ENCODE assay signal across 12 cellular contexts in genomic region chr4:52822583-52823477, GRCh38. TPM values are rescaled to one million over a fixed set of nuclear protein-coding genes. Genes with fewer than 3 reads are reported as not detected.
DNase-seq lines count a peak whose midpoint lies in the region; ATAC-seq and TF ChIP-seq lines count a peak whose summit lies in the region.
"Had no signal": no experiment of that assay in that cellular context is flagged by ENCODE, and none has a peak within 500 bp of the region (broad histone marks: within the 10 kb centered on the region; RNA-seq: fewer than 3 reads in every experiment).

No MANE protein-coding gene starts in this region.

- peak overlapping the region; percentile 1 for H3K9ac ChIP-seq in mammary epithelial cell (ENCODE audit: insufficient read depth, low read length)

- peak overlapping the region in 2 of 3 experiments; percentile 22 to 57 for H3K27ac Mint-ChIP-seq in nephron
- H3K27ac Mint-ChIP-seq in Caco-2 (ENCODE audit: unreplicated experiment), result no peak overlapping the region

- POLR2A ChIA-PET in Caco-2 (lab: Charles Lee), result interaction anchor here (0.6 kb wide), 1 partner anchor 21 kb away, joined by 4 read pairs; no protein-coding TSS in a partner anchor

- H2AFZ ChIP-seq in mammary epithelial cell (ENCODE audit: low read depth, low read length), result peak overlapping the region; percentile 49

- TF ChIP-seq CTCF in mammary epithelial cell (conservative IDR thresholded peaks at IDR 0.05 in 1 of 2, IDR thresholded peaks at IDR 0.05 in 1 of 2; ENCODE audit: extremely low read depth in 1 of 2, insufficient read depth in 1 of 2, low read depth in 1 of 2, low read length in 2 of 2), result no peak
- no peak for TF ChIP-seq CTCF in nephron (IDR thresholded peaks at IDR 0.05; ENCODE audit: unreplicated experiment in 3 of 3)
- TF ChIP-seq CTCF in Caco-2 (IDR thresholded peaks at IDR 0.05; ENCODE audit: insufficient read depth in 1 of 2, low read depth in 1 of 2, low read length in 1 of 2, severe bottlenecking in 1 of 2, unreplicated experiment in 1 of 2), result no peak

- H4K20me1 ChIP-seq in mammary epithelial cell (ENCODE audit: insufficient read depth, low read length), result no peaks in the 10 kb centered on the region

- WGBS in mammary epithelial cell (ENCODE audit: low coverage, missing lambda C conversion rate), result 22% methylated on average over 6 of the region's 6 CpGs

- H3K9me3 ChIP-seq in MG63, result 0 out of 2 replicates have a peak, but pooled peaks cover 2% of the 10 kb centered on the region
- no peaks in the 10 kb centered on the region for H3K9me3 ChIP-seq in mammary epithelial cell (replicated peaks; ENCODE audit: insufficient read depth, low read length)
- no peaks in the 10 kb centered on the region for H3K9me3 ChIP-seq in Caco-2

- H3K4me1 ChIP-seq in mammary epithelial cell (ENCODE audit: insufficient read depth, low read length) (peaks cover 38% of the 10 kb centered on the region), Caco-2 (peaks cover 34% of the 10 kb centered on the region)

- CTCF ChIA-PET in mammary epithelial cell (lab: Charles Lee; ENCODE audit: low non-redundant PET), result interaction anchor here (0.7 kb wide), 1 partner anchor 64 kb away, joined by 3 read pairs; no protein-coding TSS in a partner anchor
- CTCF ChIA-PET in Caco-2 (lab: Charles Lee), result no interaction called here

- H3K9me3 Mint-ChIP-seq in nephron (peaks cover 4% of the 10 kb centered on the region), Caco-2 (ENCODE audit: unreplicated experiment) (no peaks in the 10 kb centered on the region)

- in situ Hi-C loops in mammary epithelial cell (cut with MboI; ENCODE audit: low sequenced_read_pairs in 2 of 2), result no loop called here

- BruUV-seq in mammary epithelial cell (replicated peaks; lab: Mats Ljungman, UMichigan) (no TSS peak), Caco-2 (replicated peaks; lab: Mats Ljungman, UMichigan) (no TSS peak)

- H3K27me3 Mint-ChIP-seq in nephron (ENCODE audit: low read depth), result no peaks in the 10 kb centered on the region
- no peaks in the 10 kb centered on the region for H3K27me3 Mint-ChIP-seq in Caco-2 (ENCODE audit: insufficient read depth, unreplicated experiment)

- H3K36me3 ChIP-seq in MG63 (no peaks in the 10 kb centered on the region), mammary epithelial cell (ENCODE audit: insufficient read depth, low read length) (no peaks in the 10 kb centered on the region), Caco-2 (ENCODE audit: control insufficient read depth, insufficient read depth, low read length) (no peaks in the 10 kb centered on the region)

- H3K4me2 ChIP-seq in mammary epithelial cell (ENCODE audit: insufficient read depth, low read depth, low read length), result peak overlapping the region; percentile 50

- H3K4me1 Mint-ChIP-seq in nephron, result peaks cover 31% of the 10 kb centered on the region
- H3K4me1 Mint-ChIP-seq in Caco-2 (ENCODE audit: low read depth, unreplicated experiment), result peaks cover 6% of the 10 kb centered on the region

- H3K36me3 Mint-ChIP-seq in nephron (ENCODE audit: low read depth) (no peaks in the 10 kb centered on the region), Caco-2 (ENCODE audit: insufficient read depth, unreplicated experiment) (no peaks in the 10 kb centered on the region)

- no peak overlapping the region for H3K4me3 ChIP-seq in MG63
- no peak overlapping the region for H3K4me3 ChIP-seq in mammary epithelial cell (replicated peaks in 1 of 3; ENCODE audit: insufficient read depth in 1 of 3, low read depth in 2 of 3, low read length in 3 of 3)
- H3K4me3 ChIP-seq in Caco-2 (ENCODE audit: low read depth, low read length), result no peak overlapping the region

- no peak for ATAC-seq in SK-N-SH treated with all-trans-retinoic acid at 6 μM for 48 hours

- no peaks in the 10 kb centered on the region for H3K79me2 ChIP-seq in mammary epithelial cell (ENCODE audit: insufficient read depth, low read length)

- intact Hi-C loops in mammary epithelial cell (cut with micrococcal nuclease), result loop anchor here (5.0 kb wide), 1 partner anchor 101 kb away; no protein-coding TSS in a partner anchor
- intact Hi-C loops in Caco-2 (cut with micrococcal nuclease; ENCODE audit: unreplicated experiment), result no loop called here

- DNase-seq in Daoy (ENCODE audit: low read depth) (peak; percentile 44), MG63 (peak; percentile 99), mammary epithelial cell (peak; percentile 85), Caco-2 (no peak), NCI-H187 (lab: John Stamatoyannopoulos, UW) (no peak), NCI-H524 (lab: John Stamatoyannopoulos, UW) (no peak)
- DNase-seq: mesendoderm; NCI-H345; stimulated activated naive CD4-positive, alpha-beta T cell had no signal

- H3K27ac ChIP-seq in mammary epithelial cell (ENCODE audit: insufficient read depth, low read depth, low read length), result peak overlapping the region; percentile 90

- H3K27me3 ChIP-seq in MG63 (no peaks in the 10 kb centered on the region), mammary epithelial cell (ENCODE audit: insufficient read depth, low read length) (no peaks in the 10 kb centered on the region), Caco-2 (replicated peaks; ENCODE audit: control insufficient read depth, insufficient read depth, low read length) (no peaks in the 10 kb centered on the region)

- dilution Hi-C loops in mammary epithelial cell (cut with HindIII; ENCODE audit: low sequenced_read_pairs), result no loop called here

- H3K4me3 Mint-ChIP-seq in nephron, result no peak overlapping the region
- H3K4me3 Mint-ChIP-seq in Caco-2 (ENCODE audit: unreplicated experiment), result no peak overlapping the region

TF ChIP-seq in SK-N-SH treated with all-trans-retinoic acid at 6 μM for 48 hours, 23 proteins besides CTCF, POLR2A, EP300 and RAD21 (continues in another document):
- no peak for TF ChIP-seq PPARA (CRISPR knock-in tag; IDR thresholded peaks at IDR 0.05; ENCODE audit: borderline replicate concordance)
- TF ChIP-seq TSHZ2 (CRISPR knock-in tag; IDR thresholded peaks at IDR 0.05), result no peak
- TF ChIP-seq BACH2 (CRISPR knock-in tag; IDR thresholded peaks at IDR 0.05; ENCODE audit: borderline replicate concordance), result no peak
- TF ChIP-seq, protein P1, sequence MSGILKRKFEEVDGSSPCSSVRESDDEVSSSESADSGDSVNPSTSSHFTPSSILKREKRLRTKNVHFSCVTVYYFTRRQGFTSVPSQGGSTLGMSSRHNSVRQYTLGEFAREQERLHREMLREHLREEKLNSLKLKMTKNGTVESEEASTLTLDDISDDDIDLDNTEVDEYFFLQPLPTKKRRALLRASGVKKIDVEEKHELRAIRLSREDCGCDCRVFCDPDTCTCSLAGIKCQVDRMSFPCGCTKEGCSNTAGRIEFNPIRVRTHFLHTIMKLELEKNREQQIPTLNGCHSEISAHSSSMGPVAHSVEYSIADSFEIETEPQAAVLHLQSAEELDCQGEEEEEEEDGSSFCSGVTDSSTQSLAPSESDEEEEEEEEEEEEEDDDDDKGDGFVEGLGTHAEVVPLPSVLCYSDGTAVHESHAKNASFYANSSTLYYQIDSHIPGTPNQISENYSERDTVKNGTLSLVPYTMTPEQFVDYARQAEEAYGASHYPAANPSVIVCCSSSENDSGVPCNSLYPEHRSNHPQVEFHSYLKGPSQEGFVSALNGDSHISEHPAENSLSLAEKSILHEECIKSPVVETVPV (CRISPR knock-in tag; IDR thresholded peaks at IDR 0.05), result no peak
- TF ChIP-seq TOX (CRISPR knock-in tag; IDR thresholded peaks at IDR 0.05; ENCODE audit: borderline replicate concordance), result no peak
- no peak for TF ChIP-seq ZFP30 (CRISPR knock-in tag; IDR thresholded peaks at IDR 0.05)
- TF ChIP-seq GLIS3 (CRISPR knock-in tag; IDR thresholded peaks at IDR 0.05), result no peak
- TF ChIP-seq OSR1 (CRISPR knock-in tag; IDR thresholded peaks at IDR 0.05), result no peak
- TF ChIP-seq ZNF70 (CRISPR knock-in tag; IDR thresholded peaks at IDR 0.05), result no peak
- no peak for TF ChIP-seq ZC3H10 (CRISPR knock-in tag; IDR thresholded peaks at IDR 0.05)
- TF ChIP-seq RARB (CRISPR knock-in tag; IDR thresholded peaks at IDR 0.05), result no peak
- no peak for TF ChIP-seq CSDC2 (CRISPR knock-in tag; IDR thresholded peaks at IDR 0.05)
- no peak for TF ChIP-seq ISL1 (CRISPR knock-in tag; IDR thresholded peaks at IDR 0.05)
- no peak for TF ChIP-seq ZNF565 (CRISPR knock-in tag; conservative IDR thresholded peaks at IDR 0.05; ENCODE audit: low read depth)
- TF ChIP-seq ZFP3 (CRISPR knock-in tag; IDR thresholded peaks at IDR 0.05), result no peak

RNA-seq across cellular contexts. Expression of gene RASL11B, which starts 39.3 kb away (rescaled TPM):
- 1.8 and 2.0 TPM in 2 replicates for total RNA-seq in Daoy (2014; rRNA removed; shearing (Covaris generic))
- 1.2 TPM in 1 of 2 replicates, not detected in the other for total RNA-seq in MG63 (2014; rRNA removed; shearing (Covaris generic); ENCODE audit: low replicate concordance)
- total RNA-seq in mammary epithelial cell (1 to 10 TPM; 2.4 to 3.5 TPM), Caco-2 (2022) (19.6 and 23.3 TPM in 2 replicates)
- 3.3 TPM for polyA plus RNA-seq in mammary epithelial cell
- not detected for polyA minus RNA-seq in mammary epithelial cell
- total RNA-seq: endothelial cell of umbilical vein had no signal

Comparison
In these comparisons a context has a peak if more than half of its experiments do, and no peak if none do; other contexts are left out.
1. DNase-seq: peak in Daoy (single experiment), MG63 (single experiment) and mammary epithelial cell (single experiment); none in Caco-2 (0 of 2), NCI-H187 (0 of 2) and NCI-H524 (0 of 2).